In the genomic region with DNA sequence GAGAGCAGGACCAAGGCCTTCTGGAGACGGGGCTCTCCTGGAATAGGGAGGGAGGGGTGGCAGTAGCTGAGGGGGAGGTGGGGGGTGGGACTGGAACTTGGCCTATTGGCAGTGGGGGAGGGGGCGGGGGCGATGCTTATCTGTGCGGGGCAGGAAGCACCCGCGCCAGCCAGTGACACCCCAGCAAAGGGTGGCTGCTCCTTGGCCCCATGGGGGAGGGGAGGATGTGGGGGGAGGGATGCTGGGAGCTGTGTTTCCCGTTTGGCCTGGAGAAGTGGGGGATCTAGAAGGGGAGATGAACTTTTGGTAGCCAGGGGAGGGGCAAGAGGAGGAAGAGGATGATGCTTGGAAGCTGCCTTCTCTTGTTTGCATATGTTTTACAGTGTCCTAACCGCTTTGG, we compare ENCODE assay signal across 12 cellular contexts. TPM values are rescaled to one million over a fixed set of nuclear protein-coding genes. Genes with fewer than 3 reads are reported as not detected.
DNase-seq lines count a peak whose midpoint lies in the region; ATAC-seq, FAIRE-seq and TF ChIP-seq lines count a peak whose summit lies in the region.
"Had no signal": no experiment of that assay in that cellular context is flagged by ENCODE, and none has a peak within 500 bp of the region (broad histone marks: within the 10 kb centered on the region; RNA-seq: fewer than 3 reads in every experiment).

No MANE protein-coding gene starts in this region.

- H3K9me3 ChIP-seq in spleen: no peaks in the 10 kb centered on the region

- DNase-seq in GM12891 (ENCODE audit: insufficient read length, low spot score): no peak
- peak; percentile 20 for DNase-seq in T-helper 2 cell treated with Interferon-gamma antibody and Interleukin-4, amounts not matched to agents 5 μg/mL and 100 μg/mL, for 36 hours (ENCODE audit: low spot score)
- DNase-seq in effector CD4-positive, alpha-beta T cell: peak; percentile 38
- no peak for DNase-seq in spleen
- DNase-seq in SIG-M5 treated with dmso at 0.1 percent for 504 hours (lab: John Stamatoyannopoulos, UW; ENCODE audit: unreplicated experiment): no peak
- DNase-seq: caudate nucleus, foreskin melanocyte had no signal

- H3K27me3 ChIP-seq in spleen (replicated peaks in 1 of 7): no peaks in the 10 kb centered on the region

- H3K36me3 Mint-ChIP-seq in T-helper 2 cell treated with Interferon-gamma antibody and Interleukin-4, amounts not matched to agents 5 μg/mL and 100 μg/mL, for 36 hours (ENCODE audit: low read depth): peaks cover 66% of the 10 kb centered on the region

- no peak for TF ChIP-seq CTCF in spleen (IDR thresholded peaks at IDR 0.05 in 8 of 11, conservative IDR thresholded peaks at IDR 0.05 in 3 of 11)

- H3K9me3 Mint-ChIP-seq in T-helper 2 cell treated with Interferon-gamma antibody and Interleukin-4, amounts not matched to agents 5 μg/mL and 100 μg/mL, for 36 hours: no peaks in the 10 kb centered on the region
- H3K9me3 Mint-ChIP-seq: IgD-negative memory B cell had no signal

- 14 to 21% (median 19%) methylated on average over 4 to 8 of the region's 8 CpGs for WGBS in spleen, 5 donors

- peaks cover 47 to 100% (median 100%) of the 10 kb centered on the region in 6 donors for H3K4me1 ChIP-seq in spleen

- TF ChIP-seq POLR2A in GM12891 (IDR thresholded peaks at IDR 0.05; ENCODE audit: low read depth, low read length) (no peak), spleen (IDR thresholded peaks at IDR 0.05) (no peak)

- peak overlapping the region; percentile 90 for H3K4me3 Mint-ChIP-seq in T-helper 2 cell treated with Interferon-gamma antibody and Interleukin-4, amounts not matched to agents 5 μg/mL and 100 μg/mL, for 36 hours

- peak overlapping the region in 7 of 8 donors; percentile 60 to 99 (median 95) for H3K27ac ChIP-seq in spleen

- peaks cover 0 to 45% (median 19%) of the 10 kb centered on the region in 6 donors for H3K36me3 ChIP-seq in spleen

- peaks cover 51% of the 10 kb centered on the region for H3K4me1 Mint-ChIP-seq in T-helper 2 cell treated with Interferon-gamma antibody and Interleukin-4, amounts not matched to agents 5 μg/mL and 100 μg/mL, for 36 hours (ENCODE audit: low read depth)

- ATAC-seq in esophagus mucosa (no peak), HG02642 (IDR thresholded peaks at IDR 0.05; ENCODE audit: poor library complexity, unreplicated experiment) (no peak)
- ATAC-seq: Panc1 had no signal

- FAIRE-seq in GM12891 (lab: Jason Lieb, UNC): peak; percentile 16

- H3K27me3 Mint-ChIP-seq in T-helper 2 cell treated with Interferon-gamma antibody and Interleukin-4, amounts not matched to agents 5 μg/mL and 100 μg/mL, for 36 hours (ENCODE audit: low read depth): no peaks in the 10 kb centered on the region
- H3K27me3 Mint-ChIP-seq: IgD-negative memory B cell had no signal

- peak overlapping the region; percentile 81 for H3K27ac Mint-ChIP-seq in T-helper 2 cell treated with Interferon-gamma antibody and Interleukin-4, amounts not matched to agents 5 μg/mL and 100 μg/mL, for 36 hours

- intact Hi-C loops in spleen (cut with DNase I; ENCODE audit: low total_unique reads): no loop called here

- H3K4me3 ChIP-seq in spleen: peak overlapping the region in 1 of 8 donors; percentile 30

TF ChIP-seq in GM12891, 5 proteins besides CTCF, POLR2A, EP300 and RAD21:
- TF ChIP-seq PAX5 (IDR thresholded peaks at IDR 0.05; ENCODE audit: insufficient read depth, low read length, severe bottlenecking) (no peak), POLR2AphosphoS5 (IDR thresholded peaks at IDR 0.05; ENCODE audit: low read depth, low read length) (no peak), POU2F2 (IDR thresholded peaks at IDR 0.05; ENCODE audit: low read depth, low read length) (no peak), SPI1 (IDR thresholded peaks at IDR 0.05; ENCODE audit: low read depth, low read length) (no peak), TAF1 (IDR thresholded peaks at IDR 0.05; ENCODE audit: low read depth, low read length) (no peak)

RNA-seq across cellular contexts. Expression of gene ZBTB7B, which starts 11.0 kb away (rescaled TPM):
- 22.6 TPM for polyA plus RNA-seq in GM12891 (2012; ENCODE audit: low read depth, missing spikeins)
- total RNA-seq in spleen (10 to 100 TPM; 44.0 to 88.9 (median 68.8) TPM), esophagus mucosa (132 TPM)
- 10 to 100 TPM; 11.1 to 38.6 (median 13.4) TPM for polyA plus RNA-seq in spleen

RNA-seq across cellular contexts. Expression of gene DCST2, which starts 19.9 kb away (rescaled TPM):
- 0.09 TPM for polyA plus RNA-seq in GM12891 (2012; ENCODE audit: low read depth, missing spikeins)
- total RNA-seq in spleen: 1 to 10 TPM in 2 of 7 donors, under 1 TPM in 4, not detected in 1; 0.54 to 4.1 (median 0.71) TPM
- polyA plus RNA-seq in spleen: 1 to 10 TPM; 1.0 to 2.1 (median 1.7) TPM
- total RNA-seq in esophagus mucosa: 1.3 TPM
- polyA plus RNA-seq: IgD-negative memory B cell had no signal

RNA-seq across cellular contexts. Expression of gene DCST1, which starts 20.0 kb away (rescaled TPM):
- polyA plus RNA-seq in GM12891 (2012; ENCODE audit: low read depth, missing spikeins): not detected
- not detected for total RNA-seq in spleen
- not detected for polyA plus RNA-seq in spleen
- 0.32 TPM for total RNA-seq in esophagus mucosa
- total RNA-seq: liver had no signal
- polyA plus RNA-seq: IgD-negative memory B cell, liver had no signal

RNA-seq across cellular contexts. Expression of gene LENEP, which starts 20.2 kb away (rescaled TPM):
- 0.27 TPM for polyA plus RNA-seq in GM12891 (2012; ENCODE audit: low read depth, missing spikeins)
- total RNA-seq in spleen (under 1 TPM in 1 of 7 donors, not detected in 6; 0.60 TPM), esophagus mucosa (not detected)
- not detected for polyA plus RNA-seq in spleen
- polyA plus RNA-seq: IgD-negative memory B cell, liver had no signal

RNA-seq across cellular contexts. Expression of gene FLAD1, which starts 30.5 kb away (rescaled TPM):
- polyA plus RNA-seq in GM12891 (2012; ENCODE audit: low read depth, missing spikeins): 34.2 TPM
- total RNA-seq in spleen (10 to 100 TPM; 27.1 to 35.8 (median 30.3) TPM), esophagus mucosa (29.6 TPM)
- 10 to 100 TPM; 31.9 to 43.4 (median 40.1) TPM for polyA plus RNA-seq in spleen

Comparison
In these comparisons a context has a peak if more than half of its experiments do, and no peak if none do; other contexts are left out.
1. DNase-seq: peak in T-helper 2 cell treated with Interferon-gamma antibody and Interleukin-4, amounts not matched to agents 5 μg/mL and 100 μg/mL, for 36 hours (single experiment) and effector CD4-positive, alpha-beta T cell (single experiment); none in GM12891 (single experiment), spleen (single experiment) and SIG-M5 treated with dmso at 0.1 percent for 504 hours (single experiment).